9 cellular contexts compared by ENCODE assay signal in genomic region chr10:129877773-129878371, GRCh38.
A peak's percentile ranks its signal among the peaks of the same experiment; 100 is the strongest.
DNase-seq lines count a peak whose midpoint lies in the region; ATAC-seq and TF ChIP-seq lines count a peak whose summit lies in the region.
"Had no signal": no experiment of that assay in that cellular context is flagged by ENCODE, and none has a peak within 500 bp of the region (broad histone marks: within the 10 kb centered on the region; RNA-seq: fewer than 3 reads in every experiment).

No MANE protein-coding gene starts in this region.

- intact Hi-C loops in right cardiac atrium (cut with DNase I), result no loop called here
- intact Hi-C loops in ascending aorta (cut with DNase I), result no loop called here

- H3K27ac ChIP-seq in cardiac muscle cell, result no peak overlapping the region
- H3K27ac ChIP-seq in right cardiac atrium (ENCODE audit: low read length), result no peak overlapping the region
- H3K27ac ChIP-seq in ascending aorta, result no peak overlapping the region

- ATAC-seq in right cardiac atrium, result no peak
- no peak for ATAC-seq in HG03469 (IDR thresholded peaks at IDR 0.05; ENCODE audit: unreplicated experiment)
- ATAC-seq in HG03432 (IDR thresholded peaks at IDR 0.05; ENCODE audit: unreplicated experiment), result no peak

- H3K4me3 ChIP-seq in cardiac muscle cell, result no peak overlapping the region
- no peak overlapping the region for H3K4me3 ChIP-seq in right cardiac atrium (ENCODE audit: low read length)
- H3K4me3 ChIP-seq in epithelial cell of proximal tubule (ENCODE audit: low read depth, low read length), result no peak overlapping the region
- no peak overlapping the region for H3K4me3 ChIP-seq in ascending aorta

- no peaks in the 10 kb centered on the region for H3K36me3 ChIP-seq in cardiac muscle cell
- no peaks in the 10 kb centered on the region for H3K36me3 ChIP-seq in ascending aorta

- 73% methylated on average over 9 of the region's 9 CpGs for WGBS in right cardiac atrium

- peak; percentile 32 to 37 for DNase-seq in cardiac muscle cell (ENCODE audit: low read depth in 1 of 2, low spot score in 1 of 2)
- no peak for DNase-seq in right cardiac atrium
- peak; percentile 57 for DNase-seq in SK-MEL-5 (ENCODE audit: low read depth, low spot score)
- no peak for DNase-seq in epithelial cell of proximal tubule (ENCODE audit: low read depth)
- DNase-seq in stimulated activated CD4-positive, alpha-beta T cell treated with anti-CD3 and anti-CD28 coated beads, TNF-alpha, amount 100 ng/mL, for 48 hours (ENCODE audit: low read depth in 3 of 3), result peak; percentile 4 to 33 (median 21)
- no peak for DNase-seq in ascending aorta (ENCODE audit: low spot score in 2 of 2)
- DNase-seq: naive B cell had no signal

- peaks cover 3% of the 10 kb centered on the region for H3K27me3 ChIP-seq in cardiac muscle cell
- no peaks in the 10 kb centered on the region for H3K27me3 ChIP-seq in right cardiac atrium (ENCODE audit: control insufficient read depth, insufficient read depth)
- H3K27me3 ChIP-seq in ascending aorta, result no peaks in the 10 kb centered on the region

- no peaks in the 10 kb centered on the region for H3K9me3 ChIP-seq in cardiac muscle cell (ENCODE audit: low read depth)
- no peaks in the 10 kb centered on the region for H3K9me3 ChIP-seq in right cardiac atrium (ENCODE audit: control insufficient read depth, low read length)
- H3K9me3 ChIP-seq in ascending aorta, result no peaks in the 10 kb centered on the region

- peak; percentile 69 for TF ChIP-seq CTCF in cardiac muscle cell (IDR thresholded peaks at IDR 0.05; ENCODE audit: low read depth, low read length)
- TF ChIP-seq CTCF in epithelial cell of proximal tubule (conservative IDR thresholded peaks at IDR 0.05; ENCODE audit: low read depth, low read length), result peak; percentile 53
- peak in 1 of 3 experiments; percentile 32 for TF ChIP-seq CTCF in ascending aorta (IDR thresholded peaks at IDR 0.05)

- H3K4me1 ChIP-seq in cardiac muscle cell (ENCODE audit: low read depth) (no peaks in the 10 kb centered on the region), right cardiac atrium (ENCODE audit: control insufficient read depth, insufficient read depth, low read length) (no peaks in the 10 kb centered on the region), ascending aorta (no peaks in the 10 kb centered on the region)

- in situ Hi-C loops in SK-MEL-5 (cut with HindIII; ENCODE audit: low pct_unique_long_range_greater_than_20kb, low sequenced_read_pairs), result no loop called here

Comparison
In these comparisons a context has a peak if more than half of its experiments do, and no peak if none do; other contexts are left out.
1. DNase-seq: peak in cardiac muscle cell (2 of 2), SK-MEL-5 (single experiment) and stimulated activated CD4-positive, alpha-beta T cell treated with anti-CD3 and anti-CD28 coated beads, TNF-alpha, amount 100 ng/mL, for 48 hours (3 of 3); none in right cardiac atrium (0 of 3), epithelial cell of proximal tubule (single experiment) and ascending aorta (0 of 2).